Comparison of ENCODE assay signal across 7 cellular contexts in the genomic region with DNA sequence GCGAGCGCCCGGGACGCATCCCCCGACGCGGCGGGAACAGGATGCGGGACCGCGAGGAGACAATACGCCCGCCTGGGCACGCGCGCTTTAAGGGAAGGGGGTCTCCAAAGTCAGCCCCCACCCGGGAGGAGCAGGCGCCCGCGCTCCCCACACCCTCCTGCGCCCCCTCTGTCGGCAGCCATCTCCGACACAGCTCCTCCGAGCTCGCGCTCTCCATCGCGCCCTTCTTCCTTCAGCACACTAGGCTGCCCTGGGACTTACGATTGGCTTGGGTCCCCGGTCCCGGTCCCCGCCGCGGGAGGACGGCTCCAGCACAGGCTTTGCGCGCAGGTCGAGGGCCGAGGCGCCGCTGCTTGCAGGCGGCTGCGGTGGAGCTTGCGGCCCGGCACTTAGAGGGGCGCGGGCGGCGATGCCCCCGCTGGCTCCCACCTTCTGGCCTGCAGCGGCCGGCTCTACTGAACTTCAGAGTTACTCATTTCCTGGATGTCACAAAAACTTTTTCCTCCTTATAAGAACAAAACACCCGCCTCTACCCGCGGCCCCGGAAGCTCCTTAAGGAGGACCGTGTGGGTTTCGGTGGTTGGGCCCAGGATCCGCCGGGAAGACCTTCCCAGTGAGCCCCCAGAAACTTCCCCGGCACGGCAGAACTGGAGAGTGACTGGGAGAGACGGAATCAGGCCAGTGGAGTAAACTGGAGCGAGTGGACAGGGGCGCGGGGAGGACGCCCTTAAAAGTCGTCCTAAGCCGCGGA. TPM values are rescaled to one million over a fixed set of nuclear protein-coding genes. Genes with fewer than 3 reads are reported as not detected.
DNase-seq lines count a peak whose midpoint lies in the region; TF ChIP-seq lines count a peak whose summit lies in the region.

A gene with protein sequence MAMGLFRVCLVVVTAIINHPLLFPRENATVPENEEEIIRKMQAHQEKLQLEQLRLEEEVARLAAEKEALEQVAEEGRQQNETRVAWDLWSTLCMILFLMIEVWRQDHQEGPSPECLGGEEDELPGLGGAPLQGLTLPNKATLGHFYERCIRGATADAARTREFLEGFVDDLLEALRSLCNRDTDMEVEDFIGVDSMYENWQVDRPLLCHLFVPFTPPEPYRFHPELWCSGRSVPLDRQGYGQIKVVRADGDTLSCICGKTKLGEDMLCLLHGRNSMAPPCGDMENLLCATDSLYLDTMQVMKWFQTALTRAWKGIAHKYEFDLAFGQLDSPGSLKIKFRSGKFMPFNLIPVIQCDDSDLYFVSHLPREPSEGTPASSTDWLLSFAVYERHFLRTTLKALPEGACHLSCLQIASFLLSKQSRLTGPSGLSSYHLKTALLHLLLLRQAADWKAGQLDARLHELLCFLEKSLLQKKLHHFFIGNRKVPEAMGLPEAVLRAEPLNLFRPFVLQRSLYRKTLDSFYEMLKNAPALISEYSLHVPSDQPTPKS (minus strand): TSS at position 481 of the 751 bp plus-strand sequence. CDS start 22,414 bp downstream, outside the sequence.

- H3K4me1 Mint-ChIP-seq in chondrocyte (ENCODE audit: low read depth), result peaks cover 45% of the 10 kb centered on the region

- H3K36me3 Mint-ChIP-seq in chondrocyte (ENCODE audit: low read depth), result no peaks in the 10 kb centered on the region

- H3K27ac ChIP-seq in layer of hippocampus (ENCODE audit: low read depth, low read length), result peak within 1 kb of the TSS; percentile 88

- peak within 1 kb of the TSS; percentile 90 for H3K4me3 ChIP-seq in HFF-Myc (replicated peaks; ENCODE audit: low read depth, low read length)

- H3K27me3 Mint-ChIP-seq in chondrocyte (ENCODE audit: low read depth), result no peaks in the 10 kb centered on the region

- peak; percentile 86 for TF ChIP-seq POLR2A in GM15510 (IDR thresholded peaks at IDR 0.05; ENCODE audit: borderline replicate concordance, extremely low read depth, insufficient read length)

- DNase-seq in HFF-Myc (ENCODE audit: extremely low read depth, low read depth), result no peak
- peak; percentile 79 for DNase-seq in NAMALWA (ENCODE audit: low spot score)
- DNase-seq in activated CD4-positive, CD25-positive, alpha-beta regulatory T cell treated with anti-CD3 and anti-CD28 coated beads, Interleukin-2, amount 50 U/mL, for 72 hours, result peak; percentile 73
- no peak for DNase-seq in chondrocyte (ENCODE audit: low spot score)
- peak; percentile 58 for DNase-seq in stimulated activated CD4-positive, alpha-beta T cell treated with anti-CD3 and anti-CD28 coated beads, Interleukin-2, amount 100 ng/mL, for 48 hours

- no peak for TF ChIP-seq CTCF in HFF-Myc (IDR thresholded peaks at IDR 0.05; ENCODE audit: low read depth, low read length, missing control alignments)
- peak; percentile 67 for TF ChIP-seq CTCF in chondrocyte (IDR thresholded peaks at IDR 0.05)

- no peaks in the 10 kb centered on the region for H3K9me3 Mint-ChIP-seq in chondrocyte (ENCODE audit: low read depth)

- no peaks in the 10 kb centered on the region for H3K27me3 ChIP-seq in layer of hippocampus (ENCODE audit: control insufficient read depth, insufficient read depth, low read length)

- H3K27ac Mint-ChIP-seq in chondrocyte (ENCODE audit: unreplicated experiment), result peak within 1 kb of the TSS; percentile 100

- peak within 1 kb of the TSS; percentile 97 for H3K4me3 Mint-ChIP-seq in chondrocyte (ENCODE audit: unreplicated experiment)

RNA-seq across cellular contexts. Expression of the gene that starts here (rescaled TPM):
- 10.3 to 14.5 TPM (median 14.1 TPM) in 3 replicates for total RNA-seq in chondrocyte

Comparison
In these comparisons a context has a peak if more than half of its experiments do, and no peak if none do; other contexts are left out.
1. DNase-seq: peak in NAMALWA (single experiment), activated CD4-positive, CD25-positive, alpha-beta regulatory T cell treated with anti-CD3 and anti-CD28 coated beads, Interleukin-2, amount 50 U/mL, for 72 hours (single experiment) and stimulated activated CD4-positive, alpha-beta T cell treated with anti-CD3 and anti-CD28 coated beads, Interleukin-2, amount 100 ng/mL, for 48 hours (2 of 2); none in HFF-Myc (single experiment) and chondrocyte (single experiment).